In the genomic region with DNA sequence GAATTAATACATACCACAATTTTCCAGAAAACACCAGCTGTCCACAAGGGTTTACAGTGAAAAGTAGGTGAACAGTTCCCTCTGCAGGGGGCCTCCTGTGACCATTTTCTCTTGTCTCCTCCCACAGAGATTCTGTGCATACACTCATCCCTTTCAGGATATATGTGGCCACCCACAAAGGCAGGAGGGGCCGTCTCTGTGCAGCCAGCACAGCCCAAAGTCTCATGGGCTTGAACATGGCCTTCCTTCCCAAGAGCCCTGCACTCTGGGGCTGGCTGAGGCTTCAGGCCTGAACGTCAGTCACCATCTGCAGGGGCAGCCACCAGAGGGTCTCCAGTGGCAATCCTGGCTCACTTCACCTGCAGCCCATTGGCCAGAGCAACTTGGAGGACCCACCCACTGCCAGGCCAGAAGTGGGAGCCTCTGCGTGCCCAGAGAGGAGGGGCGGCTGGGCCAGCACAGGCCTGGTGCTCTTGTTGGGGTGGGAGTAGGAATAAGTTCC, we compare ENCODE assay signal across 9 cellular contexts. TPM values are rescaled to one million over a fixed set of nuclear protein-coding genes. Genes with fewer than 3 reads are reported as not detected.
DNase-seq lines count a peak whose midpoint lies in the region; ATAC-seq and TF ChIP-seq lines count a peak whose summit lies in the region.
"Had no signal": no experiment of that assay in that cellular context is flagged by ENCODE, and none has a peak within 500 bp of the region (broad histone marks: within the 10 kb centered on the region; RNA-seq: fewer than 3 reads in every experiment).

No MANE protein-coding gene starts in this region.

- no peak overlapping the region; the same call in 1 of the 2 replicates for H3K4ac ChIP-seq in IMR-90 (ENCODE audit: low read depth, low read length)

- no peaks in the 10 kb centered on the region for H3K79me1 ChIP-seq in IMR-90 (ENCODE audit: low read depth in 1 of 2, low read length in 2 of 2)

- peak; percentile 57 for TF ChIP-seq CTCF in IMR-90 (conservative IDR thresholded peaks at IDR 0.05; ENCODE audit: low read depth, low read length)
- no peak for TF ChIP-seq CTCF in mucosa of descending colon (IDR thresholded peaks at IDR 0.05)

- WGBS in IMR-90 (ENCODE audit: extremely low coverage in 2 of 2, insufficient read length in 1 of 2), 2 experiments, result 11% methylated on average over 1 of the region's 4 CpGs; no CpG with 5 or more reads in 1 of the 2 experiments

- peak overlapping the region; percentile 86 for H3K4me2 ChIP-seq in BLaER1
- no peak overlapping the region; the same call in 1 of the 2 replicates for H3K4me2 ChIP-seq in IMR-90 (ENCODE audit: low read depth, low read length)

- H3K18ac ChIP-seq in IMR-90 (ENCODE audit: low read depth, low read length), result no peak overlapping the region

- H4K5ac ChIP-seq in IMR-90 (ENCODE audit: low read depth, low read length), result no peak overlapping the region; the same call in 1 of the 2 replicates

- H4K8ac ChIP-seq in IMR-90 (ENCODE audit: low read depth in 2 of 2, low read length in 2 of 2), result peak overlapping the region in 1 of 2 experiments; percentile 82; a peak in 2 of 4 replicates

- H2AK9ac ChIP-seq in IMR-90 (replicated peaks; ENCODE audit: low read depth, low read length, poor library complexity), result peak overlapping the region; percentile 81

- H4K20me1 ChIP-seq in BLaER1, result peaks cover 29% of the 10 kb centered on the region
- no peaks in the 10 kb centered on the region for H4K20me1 ChIP-seq in IMR-90 (ENCODE audit: insufficient read depth, low read length)

- no peak overlapping the region for H3K56ac ChIP-seq in IMR-90 (ENCODE audit: extremely low read depth, insufficient read depth, low read length)

- H3K36me3 ChIP-seq in BLaER1, result peaks cover 22% of the 10 kb centered on the region
- 0 out of 2 replicates have a peak, but pooled peaks cover 1% of the 10 kb centered on the region for H3K36me3 ChIP-seq in IMR-90 (ENCODE audit: control insufficient read depth, insufficient read depth, low read length)
- H3K36me3 ChIP-seq in mucosa of descending colon (ENCODE audit: low read depth), result no peaks in the 10 kb centered on the region

- no TSS peak for BruUV-seq in IMR-90 (replicated peaks; lab: Mats Ljungman, UMichigan)

- H4K91ac ChIP-seq in IMR-90 (ENCODE audit: insufficient read depth, low read depth, low read length), result no peak overlapping the region

- H2AFZ ChIP-seq in IMR-90 (replicated peaks; ENCODE audit: low read length, poor library complexity), result peak overlapping the region; percentile 91

- H3K27ac ChIP-seq in BLaER1, result peak overlapping the region; percentile 24
- H3K27ac ChIP-seq in IMR-90 (ENCODE audit: insufficient read depth, low read length), result no peak overlapping the region

- H3K9me1 ChIP-seq in IMR-90 (ENCODE audit: insufficient read depth, low read length), result no peaks in the 10 kb centered on the region; the same call in 1 of the 2 replicates

- no peaks in the 10 kb centered on the region for H3K27me3 ChIP-seq in BLaER1
- H3K27me3 ChIP-seq in IMR-90 (ENCODE audit: control insufficient read depth, insufficient read depth, low read length), result no peaks in the 10 kb centered on the region

- no peak overlapping the region for H2BK20ac ChIP-seq in IMR-90 (ENCODE audit: low read depth, low read length)

- CTCF ChIA-PET in IMR-90 (lab: Yijun Ruan, JAX), result no interaction called here

- TF ChIP-seq POLR2A in IMR-90 (IDR thresholded peaks at IDR 0.05; ENCODE audit: low read depth, low read length), result no peak

- no peak overlapping the region for H2BK5ac ChIP-seq in IMR-90 (ENCODE audit: low read depth, low read length, poor library complexity, severe bottlenecking)

- no peak overlapping the region for H2BK120ac ChIP-seq in IMR-90 (ENCODE audit: low read depth, low read length)

- H3K9me3 ChIP-seq in BLaER1 (no peaks in the 10 kb centered on the region), IMR-90 (ENCODE audit: control insufficient read depth, insufficient read depth, low read length) (no peaks in the 10 kb centered on the region), mucosa of descending colon (no peaks in the 10 kb centered on the region)

- dilution Hi-C loops in IMR-90 (cut with HindIII; ENCODE audit: low sequenced_read_pairs, unreplicated experiment), result no loop called here

- H3K4me1 ChIP-seq in BLaER1 (peaks cover 53% of the 10 kb centered on the region), IMR-90 (ENCODE audit: control insufficient read depth, insufficient read depth, low read length) (peaks cover 20% of the 10 kb centered on the region), mucosa of descending colon (ENCODE audit: low read depth) (peaks cover 4% of the 10 kb centered on the region)

- POLR2A ChIA-PET in IMR-90 (lab: Charles Lee; ENCODE audit: unreplicated experiment), result no interaction called here

- H3K4me3 ChIP-seq in BLaER1 (no peak overlapping the region), IMR-90 (ENCODE audit: insufficient read depth, low read depth, low read length) (no peak overlapping the region), mucosa of descending colon (no peak overlapping the region)

- intact Hi-C loops in IMR-90 (cut with micrococcal nuclease), result loop anchor here (1.0 kb wide), 1 partner anchor 59 kb away; no protein-coding TSS in a partner anchor
- intact Hi-C loops in mucosa of descending colon (cut with DNase I, micrococcal nuclease), result loop anchor here in 1 of 2 donors (10.0 kb wide), 1 partner anchor 58 kb away; no protein-coding TSS in a partner anchor

- H3K23ac ChIP-seq in IMR-90 (ENCODE audit: low read depth, low read length), result no peak overlapping the region

- no peak overlapping the region; the same call in 1 of the 2 replicates for H3K9ac ChIP-seq in BLaER1
- H3K9ac ChIP-seq in IMR-90 (ENCODE audit: low read depth, low read length), result no peak overlapping the region

- TF ChIP-seq RAD21 in IMR-90 (IDR thresholded peaks at IDR 0.05; ENCODE audit: low read length), result peak; percentile 63

- in situ Hi-C loops in IMR-90 (cut with MboI; ENCODE audit: low sequenced_read_pairs), result no loop called here

- DNase-seq in IMR-90, result peak; percentile 74
- DNase-seq in T1000 (lab: John Stamatoyannopoulos, UW), result peak; percentile 26
- peak; percentile 58 for DNase-seq in iris pigment epithelial cell (ENCODE audit: low read depth)
- DNase-seq in stimulated activated CD4-positive, alpha-beta T cell treated with anti-CD3 and anti-CD28 coated beads, Interleukin-2, amount 100 ng/mL, for 24 hours, result no peak
- DNase-seq in mucosa of descending colon, result no peak
- DNase-seq: activated T-cell treated with anti-CD3 and anti-CD28 coated beads, Interleukin-2, amount 50 U/mL, for 4 hours had no signal

- no peak overlapping the region for H2BK15ac ChIP-seq in IMR-90 (ENCODE audit: low read depth, low read length)

- H3K14ac ChIP-seq in IMR-90 (replicated peaks; ENCODE audit: low read depth, low read length), result no peak overlapping the region; the same call in 1 of the 2 replicates

- peak; percentile 84 for ATAC-seq in IMR-90 (ENCODE audit: low read depth)
- no peak for ATAC-seq in GM18873 (IDR thresholded peaks at IDR 0.05; ENCODE audit: low FRiP score, unreplicated experiment)
- no peak for ATAC-seq in GM18517 (IDR thresholded peaks at IDR 0.05; ENCODE audit: unreplicated experiment)
- no peak for ATAC-seq in mucosa of descending colon
- ATAC-seq: activated T-cell treated with anti-CD3 and anti-CD28 coated beads, Interleukin-2, amount 50 U/mL, for 4 hours had no signal

- no peak overlapping the region for H2AK5ac ChIP-seq in IMR-90 (ENCODE audit: low read depth, low read length)

TF ChIP-seq in IMR-90, 13 proteins besides CTCF, POLR2A, EP300 and RAD21:
- no peak for TF ChIP-seq FOS (IDR thresholded peaks at IDR 0.05; ENCODE audit: low read depth, low read length)
- peak; percentile 34; the same call in 1 of the 2 replicates for TF ChIP-seq SMC3 (IDR thresholded peaks at IDR 0.05; ENCODE audit: low read depth, low read length)

RNA-seq across cellular contexts. Expression of a gene that starts 25.2 kb away (rescaled TPM):
- total RNA-seq in IMR-90 (2012; rRNA removed), result 11.1 TPM in 2 replicates
- polyA plus RNA-seq in IMR-90 (2012; rRNA removed), result 34.8 and 45.9 TPM in 2 replicates
- polyA plus RNA-seq in IMR-90 (2012; cell fraction: cytosol; rRNA removed), result 28.8 and 49.7 TPM in 2 replicates
- 80.2 and 243 TPM in 2 replicates for polyA plus RNA-seq in IMR-90 (2012; cell fraction: nucleus; rRNA removed; ENCODE audit: low replicate concordance)
- total RNA-seq in mucosa of descending colon, result 10 to 100 TPM; 14.7 to 23.4 (median 17.6) TPM

RNA-seq across cellular contexts. Expression of a gene that starts 49.3 kb away (rescaled TPM):
- total RNA-seq in IMR-90 (2012; rRNA removed), result 1.9 and 2.0 TPM in 2 replicates
- 8.6 and 9.9 TPM in 2 replicates for polyA plus RNA-seq in IMR-90 (2012; rRNA removed)
- 5.5 and 11.2 TPM in 2 replicates for polyA plus RNA-seq in IMR-90 (2012; cell fraction: cytosol; rRNA removed)
- polyA plus RNA-seq in IMR-90 (2012; cell fraction: nucleus; rRNA removed; ENCODE audit: low replicate concordance), result 20.2 and 34.5 TPM in 2 replicates
- total RNA-seq in mucosa of descending colon, result 10 to 100 TPM in 1 of 3 donors, 1 to 10 TPM in 2; 9.4 to 11.7 (median 9.8) TPM

RNA-seq across cellular contexts. Expression of a gene that starts 57.0 kb away (rescaled TPM):
- total RNA-seq in IMR-90 (2012; rRNA removed) (under 0.01 and 0.18 TPM in 2 replicates), mucosa of descending colon (1 to 10 TPM; 1.5 to 3.0 (median 2.5) TPM)
- 0.80 and 0.94 TPM in 2 replicates for polyA plus RNA-seq in IMR-90 (2012; rRNA removed)
- polyA plus RNA-seq in IMR-90 (2012; cell fraction: cytosol; rRNA removed), result 0.35 and 0.53 TPM in 2 replicates
- polyA plus RNA-seq in IMR-90 (2012; cell fraction: nucleus; rRNA removed; ENCODE audit: low replicate concordance), result 4.8 and 7.4 TPM in 2 replicates

Comparison
In these comparisons a context has a peak if more than half of its experiments do, and no peak if none do; other contexts are left out.
1. DNase-seq: peak in IMR-90 (single experiment), T1000 (single experiment) and iris pigment epithelial cell (single experiment); none in stimulated activated CD4-positive, alpha-beta T cell treated with anti-CD3 and anti-CD28 coated beads, Interleukin-2, amount 100 ng/mL, for 24 hours (0 of 2) and mucosa of descending colon (0 of 3).